1 cellular context compared by ENCODE assay signal in the genomic region with DNA sequence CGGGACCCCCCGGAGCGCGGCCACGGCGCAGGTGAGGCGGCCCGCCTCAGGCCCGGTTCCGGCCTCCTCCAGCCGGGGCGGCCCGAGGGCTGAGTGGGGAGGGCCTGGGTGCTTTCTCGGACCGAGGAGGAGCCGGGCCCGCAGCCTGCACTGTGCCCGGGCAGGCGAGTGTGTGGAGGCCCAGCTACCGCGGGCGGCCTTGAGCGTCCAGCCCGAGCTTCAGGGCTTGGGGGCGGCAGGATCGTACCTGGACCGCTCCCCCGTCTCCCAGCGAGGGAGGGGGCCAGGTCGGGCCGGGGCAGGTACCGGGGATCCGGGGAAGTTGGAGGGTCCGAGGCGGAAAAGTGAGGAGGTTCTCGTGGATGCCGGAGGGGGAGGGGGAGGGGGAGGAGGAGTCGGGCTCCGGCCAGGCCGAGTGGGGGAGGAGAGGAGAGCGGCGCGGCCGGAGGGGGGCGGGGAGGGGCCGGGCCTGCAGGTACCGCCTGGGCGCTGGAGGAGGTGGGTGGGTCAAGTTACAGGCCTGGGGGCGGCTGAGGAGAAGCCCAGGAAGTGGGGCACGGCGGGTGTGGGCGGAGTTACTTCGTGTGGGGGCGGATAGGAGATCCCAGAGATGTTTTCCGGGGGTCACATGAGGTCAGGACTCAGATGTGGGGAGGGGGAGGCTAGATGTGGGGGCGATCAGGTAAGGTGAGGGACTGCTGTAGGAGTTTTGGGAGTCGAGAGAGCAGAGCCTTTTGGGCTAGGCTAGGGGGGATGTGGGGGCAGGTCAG.
TF ChIP-seq lines count a peak whose summit lies in the region.

No MANE protein-coding gene starts in this region.

TF ChIP-seq in K562, 482 proteins besides CTCF, POLR2A, EP300 and RAD21 (continued from another document and continues in another):
- TF ChIP-seq TBL1XR1 (IDR thresholded peaks at IDR 0.05; ENCODE audit: low read length in 2 of 2) (peak in 1 of 2 experiments; percentile 53; a peak in 1 of 4 replicates), DEAF1 (CRISPR knock-in tag; IDR thresholded peaks at IDR 0.05) (no peak), ZNF589 (CRISPR knock-in tag; IDR thresholded peaks at IDR 0.05; ENCODE audit: low read depth) (no peak), RBM14 (IDR thresholded peaks at IDR 0.05; ENCODE audit: borderline replicate concordance, insufficient read depth, low read depth, low read length) (no peak), GTF2F1 (IDR thresholded peaks at IDR 0.05; ENCODE audit: low read depth, low read length) (no peak), FOXJ3 (CRISPR knock-in tag; IDR thresholded peaks at IDR 0.05) (no peak), MCM5 (IDR thresholded peaks at IDR 0.05; ENCODE audit: low read depth) (no peak), KDM2B (CRISPR knock-in tag; IDR thresholded peaks at IDR 0.05) (no peak), BMI1 (IDR thresholded peaks at IDR 0.05; ENCODE audit: low read length) (no peak), FOXK2 (conservative IDR thresholded peaks at IDR 0.05 in 1 of 2, IDR thresholded peaks at IDR 0.05 in 1 of 2; ENCODE audit: low read depth in 2 of 2) (no peak), ZNF507 (tag; conservative IDR thresholded peaks at IDR 0.05) (no peak), ZNF174 (CRISPR knock-in tag; IDR thresholded peaks at IDR 0.05) (no peak), ETS2 (tag; IDR thresholded peaks at IDR 0.05; ENCODE audit: borderline replicate concordance, poor library complexity, severe bottlenecking) (no peak), BRCA1 (IDR thresholded peaks at IDR 0.05) (no peak), BRCA1 (CRISPR knock-in tag; IDR thresholded peaks at IDR 0.05) (no peak), ILK (tag; IDR thresholded peaks at IDR 0.05; ENCODE audit: borderline replicate concordance, low read depth) (no peak), TAF7 (tag; IDR thresholded peaks at IDR 0.05) (no peak), DMBX1 (CRISPR knock-in tag; IDR thresholded peaks at IDR 0.05; ENCODE audit: borderline replicate concordance) (no peak), PHTF2 (CRISPR knock-in tag; IDR thresholded peaks at IDR 0.05) (no peak), CBX8 (IDR thresholded peaks at IDR 0.05; ENCODE audit: borderline replicate concordance, extremely low read depth, low read depth, low read length, poor library complexity, severe bottlenecking) (no peak), SFPQ (IDR thresholded peaks at IDR 0.05; ENCODE audit: low read depth, low read length) (no peak), HMGN3 (IDR thresholded peaks at IDR 0.05; ENCODE audit: borderline replicate concordance, extremely low read depth, insufficient read length, low read depth, low read length) (no peak), NRF1 (conservative IDR thresholded peaks at IDR 0.05 in 1 of 2, IDR thresholded peaks at IDR 0.05 in 1 of 2) (no peak), HES1 (IDR thresholded peaks at IDR 0.05; ENCODE audit: low read depth) (no peak), HIVEP1 (CRISPR knock-in tag; IDR thresholded peaks at IDR 0.05) (no peak), ZNF165 (CRISPR knock-in tag; IDR thresholded peaks at IDR 0.05; ENCODE audit: borderline replicate concordance) (no peak), ATF6 (CRISPR knock-in tag; IDR thresholded peaks at IDR 0.05) (no peak), ZNF212 (CRISPR knock-in tag; IDR thresholded peaks at IDR 0.05) (no peak), TRIM25 (IDR thresholded peaks at IDR 0.05; ENCODE audit: borderline replicate concordance) (no peak), ARID2 (IDR thresholded peaks at IDR 0.05) (no peak)
- TF ChIP-seq, protein P1, sequence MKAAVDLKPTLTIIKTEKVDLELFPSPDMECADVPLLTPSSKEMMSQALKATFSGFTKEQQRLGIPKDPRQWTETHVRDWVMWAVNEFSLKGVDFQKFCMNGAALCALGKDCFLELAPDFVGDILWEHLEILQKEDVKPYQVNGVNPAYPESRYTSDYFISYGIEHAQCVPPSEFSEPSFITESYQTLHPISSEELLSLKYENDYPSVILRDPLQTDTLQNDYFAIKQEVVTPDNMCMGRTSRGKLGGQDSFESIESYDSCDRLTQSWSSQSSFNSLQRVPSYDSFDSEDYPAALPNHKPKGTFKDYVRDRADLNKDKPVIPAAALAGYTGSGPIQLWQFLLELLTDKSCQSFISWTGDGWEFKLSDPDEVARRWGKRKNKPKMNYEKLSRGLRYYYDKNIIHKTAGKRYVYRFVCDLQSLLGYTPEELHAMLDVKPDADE (conservative IDR thresholded peaks at IDR 0.05; ENCODE audit: control insufficient read depth, low read depth, low read length): 0 out of 2 replicates have a peak, but pooled peaks have one; percentile 42
- TF ChIP-seq, protein P2, sequence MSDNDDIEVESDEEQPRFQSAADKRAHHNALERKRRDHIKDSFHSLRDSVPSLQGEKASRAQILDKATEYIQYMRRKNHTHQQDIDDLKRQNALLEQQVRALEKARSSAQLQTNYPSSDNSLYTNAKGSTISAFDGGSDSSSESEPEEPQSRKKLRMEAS (CRISPR knock-in tag; IDR thresholded peaks at IDR 0.05): no peak
- TF ChIP-seq, protein P3, sequence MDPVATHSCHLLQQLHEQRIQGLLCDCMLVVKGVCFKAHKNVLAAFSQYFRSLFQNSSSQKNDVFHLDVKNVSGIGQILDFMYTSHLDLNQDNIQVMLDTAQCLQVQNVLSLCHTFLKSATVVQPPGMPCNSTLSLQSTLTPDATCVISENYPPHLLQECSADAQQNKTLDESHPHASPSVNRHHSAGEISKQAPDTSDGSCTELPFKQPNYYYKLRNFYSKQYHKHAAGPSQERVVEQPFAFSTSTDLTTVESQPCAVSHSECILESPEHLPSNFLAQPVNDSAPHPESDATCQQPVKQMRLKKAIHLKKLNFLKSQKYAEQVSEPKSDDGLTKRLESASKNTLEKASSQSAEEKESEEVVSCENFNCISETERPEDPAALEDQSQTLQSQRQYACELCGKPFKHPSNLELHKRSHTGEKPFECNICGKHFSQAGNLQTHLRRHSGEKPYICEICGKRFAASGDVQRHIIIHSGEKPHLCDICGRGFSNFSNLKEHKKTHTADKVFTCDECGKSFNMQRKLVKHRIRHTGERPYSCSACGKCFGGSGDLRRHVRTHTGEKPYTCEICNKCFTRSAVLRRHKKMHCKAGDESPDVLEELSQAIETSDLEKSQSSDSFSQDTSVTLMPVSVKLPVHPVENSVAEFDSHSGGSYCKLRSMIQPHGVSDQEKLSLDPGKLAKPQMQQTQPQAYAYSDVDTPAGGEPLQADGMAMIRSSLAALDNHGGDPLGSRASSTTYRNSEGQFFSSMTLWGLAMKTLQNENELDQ (CRISPR knock-in tag; IDR thresholded peaks at IDR 0.05; ENCODE audit: borderline replicate concordance): no peak
- TF ChIP-seq, protein P4, sequence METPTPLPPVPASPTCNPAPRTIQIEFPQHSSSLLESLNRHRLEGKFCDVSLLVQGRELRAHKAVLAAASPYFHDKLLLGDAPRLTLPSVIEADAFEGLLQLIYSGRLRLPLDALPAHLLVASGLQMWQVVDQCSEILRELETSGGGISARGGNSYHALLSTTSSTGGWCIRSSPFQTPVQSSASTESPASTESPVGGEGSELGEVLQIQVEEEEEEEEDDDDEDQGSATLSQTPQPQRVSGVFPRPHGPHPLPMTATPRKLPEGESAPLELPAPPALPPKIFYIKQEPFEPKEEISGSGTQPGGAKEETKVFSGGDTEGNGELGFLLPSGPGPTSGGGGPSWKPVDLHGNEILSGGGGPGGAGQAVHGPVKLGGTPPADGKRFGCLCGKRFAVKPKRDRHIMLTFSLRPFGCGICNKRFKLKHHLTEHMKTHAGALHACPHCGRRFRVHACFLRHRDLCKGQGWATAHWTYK (CRISPR knock-in tag; IDR thresholded peaks at IDR 0.05): no peak
- TF ChIP-seq, protein P5, sequence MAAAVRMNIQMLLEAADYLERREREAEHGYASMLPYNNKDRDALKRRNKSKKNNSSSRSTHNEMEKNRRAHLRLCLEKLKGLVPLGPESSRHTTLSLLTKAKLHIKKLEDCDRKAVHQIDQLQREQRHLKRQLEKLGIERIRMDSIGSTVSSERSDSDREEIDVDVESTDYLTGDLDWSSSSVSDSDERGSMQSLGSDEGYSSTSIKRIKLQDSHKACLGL (CRISPR knock-in tag; IDR thresholded peaks at IDR 0.05; ENCODE audit: borderline replicate concordance, poor library complexity, severe bottlenecking): no peak
